Comparison of ENCODE assay signal across 15 cellular contexts in genomic region chr9:99076030-99076429, GRCh38. TPM values are rescaled to one million over a fixed set of nuclear protein-coding genes. Genes with fewer than 3 reads are reported as not detected.
DNase-seq lines count a peak whose midpoint lies in the region; ATAC-seq and TF ChIP-seq lines count a peak whose summit lies in the region.
"Had no signal": no experiment of that assay in that cellular context is flagged by ENCODE, and none has a peak within 500 bp of the region (broad histone marks: within the 10 kb centered on the region; RNA-seq: fewer than 3 reads in every experiment).

No MANE protein-coding gene starts in this region.

- H3K4me3 Mint-ChIP-seq in CD4-positive, CD25-positive, alpha-beta regulatory T cell = peak overlapping the region in 1 of 4 donors; percentile 52
- H3K4me3 Mint-ChIP-seq in CD4-positive, alpha-beta memory T cell = peak overlapping the region in 4 of 8 donors; percentile 1 to 81 (median 40)
- H3K4me3 Mint-ChIP-seq in activated CD8-positive, alpha-beta T cell treated with anti-CD3 and anti-CD28 coated beads, Interleukin-2, amount 10 ng/mL, durations not matched to agents 7 days and 5 days = no peak overlapping the region
- H3K4me3 Mint-ChIP-seq in naive thymus-derived CD4-positive, alpha-beta T cell = peak overlapping the region in 6 of 10 donors; percentile 13 to 72 (median 59)
- H3K4me3 Mint-ChIP-seq in H9 = no peak overlapping the region
- H3K4me3 Mint-ChIP-seq in glutamatergic neuron (ENCODE audit: unreplicated experiment) = no peak overlapping the region

- peak overlapping the region; percentile 24 to 72 (median 69) for H3K27ac Mint-ChIP-seq in CD4-positive, CD25-positive, alpha-beta regulatory T cell
- peak overlapping the region; percentile 1 to 93 (median 72) for H3K27ac Mint-ChIP-seq in CD4-positive, alpha-beta memory T cell
- peak overlapping the region; percentile 93 for H3K27ac Mint-ChIP-seq in activated CD8-positive, alpha-beta T cell treated with anti-CD3 and anti-CD28 coated beads, Interleukin-2, amount 10 ng/mL, durations not matched to agents 7 days and 5 days
- H3K27ac Mint-ChIP-seq in naive thymus-derived CD4-positive, alpha-beta T cell = peak overlapping the region in 8 of 9 donors; percentile 11 to 93 (median 80)
- H3K27ac Mint-ChIP-seq in H9 = no peak overlapping the region
- H3K27ac Mint-ChIP-seq in glutamatergic neuron (ENCODE audit: unreplicated experiment) = no peak overlapping the region

- POLR2A ChIA-PET in CD4-positive, alpha-beta memory T cell (lab: Charles Lee; ENCODE audit: partially characterized antibody) = interaction anchor here (0.9 to 7.2 kb wide), 10 partner anchors 17 to 49 kb away, joined by 3 to 58 read pairs (median 4); partner anchors contain the start of gene TGFBR1
- POLR2A ChIA-PET in activated CD8-positive, alpha-beta T cell treated with anti-CD3 and anti-CD28 coated beads, Interleukin-2, amount 10 ng/mL, durations not matched to agents 7 days and 5 days (lab: Charles Lee) = interaction anchor here (0.5 to 1.8 kb wide), 3 partner anchors 17 to 902 kb away, joined by 4 to 8 read pairs (median 4); partner anchors contain the start of gene TGFBR1
- POLR2A ChIA-PET in naive thymus-derived CD4-positive, alpha-beta T cell (lab: Charles Lee) = interaction anchor here (0.7 to 2.5 kb wide), 8 partner anchors 12 to 144 kb away, joined by 3 to 17 read pairs (median 4); no protein-coding TSS in a partner anchor

- H4K8ac ChIP-seq in H9 (replicated peaks; ENCODE audit: insufficient read length, low read depth, low read length) = no peak overlapping the region

- no peaks in the 10 kb centered on the region for H3K36me3 ChIP-seq in CD4-positive, CD25-positive, alpha-beta regulatory T cell (ENCODE audit: control insufficient read depth, insufficient read depth, low read length)
- H3K36me3 ChIP-seq in CD4-positive, alpha-beta memory T cell (ENCODE audit: insufficient read depth, low read length) = no peaks in the 10 kb centered on the region
- no peaks in the 10 kb centered on the region for H3K36me3 ChIP-seq in naive thymus-derived CD4-positive, alpha-beta T cell (ENCODE audit: control insufficient read depth in 2 of 3, insufficient read depth in 3 of 3, low read length in 3 of 3)
- H3K36me3 ChIP-seq: ascending aorta, tibial nerve had no signal

- H3K79me2 ChIP-seq in H9 (ENCODE audit: insufficient read depth, low read length) = no peaks in the 10 kb centered on the region

- no peak overlapping the region for H3K4me2 ChIP-seq in H9 (ENCODE audit: insufficient read depth, insufficient read length, low read length)

- no peak overlapping the region for H3K23ac ChIP-seq in H9 (ENCODE audit: insufficient read length, low read depth, low read length)

- no peak overlapping the region for H2BK20ac ChIP-seq in H9 (ENCODE audit: low read depth, low read length, poor library complexity, severe bottlenecking)

- no peak overlapping the region for H3K27ac ChIP-seq in CD4-positive, CD25-positive, alpha-beta regulatory T cell (ENCODE audit: insufficient read depth, low read length, poor library complexity, severe bottlenecking)
- H3K27ac ChIP-seq in CD4-positive, alpha-beta memory T cell (ENCODE audit: low read depth, low read length) = no peak overlapping the region
- H3K27ac ChIP-seq in naive thymus-derived CD4-positive, alpha-beta T cell (ENCODE audit: low read depth, low read length) = no peak overlapping the region
- no peak overlapping the region for H3K27ac ChIP-seq in H9 (ENCODE audit: insufficient read length, low read depth, low read length)

- no peak overlapping the region for H2BK12ac ChIP-seq in H9 (ENCODE audit: insufficient read length, low read depth, low read length)

- no peaks in the 10 kb centered on the region for H3K36me3 Mint-ChIP-seq in CD4-positive, CD25-positive, alpha-beta regulatory T cell
- H3K36me3 Mint-ChIP-seq in CD4-positive, alpha-beta memory T cell = no peaks in the 10 kb centered on the region
- peaks cover 7% of the 10 kb centered on the region for H3K36me3 Mint-ChIP-seq in activated CD8-positive, alpha-beta T cell treated with anti-CD3 and anti-CD28 coated beads, Interleukin-2, amount 10 ng/mL, durations not matched to agents 7 days and 5 days (ENCODE audit: low read depth)
- H3K36me3 Mint-ChIP-seq in naive thymus-derived CD4-positive, alpha-beta T cell = peaks cover 0 to 16% (median 0%) of the 10 kb centered on the region in 5 donors
- no peaks in the 10 kb centered on the region; a peak in 1 of 7 replicates for H3K36me3 Mint-ChIP-seq in H9 (ENCODE audit: insufficient read depth in 1 of 3, low read depth in 3 of 3)
- H3K36me3 Mint-ChIP-seq in glutamatergic neuron (ENCODE audit: unreplicated experiment) = no peaks in the 10 kb centered on the region

- H3K4me3 ChIP-seq in CD4-positive, CD25-positive, alpha-beta regulatory T cell (ENCODE audit: low read depth, low read length) = peak overlapping the region; percentile 56
- no peak overlapping the region for H3K4me3 ChIP-seq in CD4-positive, alpha-beta memory T cell (ENCODE audit: low read length in 2 of 2)
- H3K4me3 ChIP-seq in naive thymus-derived CD4-positive, alpha-beta T cell (ENCODE audit: low read length) = no peak overlapping the region
- H3K4me3 ChIP-seq: ascending aorta, tibial nerve had no signal

- H3K14ac ChIP-seq in H9 (ENCODE audit: insufficient read depth, low read length) = no peak overlapping the region

- peaks cover 0 to 1% (median 0%) of the 10 kb centered on the region in 7 donors for H3K9me3 Mint-ChIP-seq in CD4-positive, CD25-positive, alpha-beta regulatory T cell
- peaks cover 0 to 2% (median 0%) of the 10 kb centered on the region in 8 donors for H3K9me3 Mint-ChIP-seq in CD4-positive, alpha-beta memory T cell
- no peaks in the 10 kb centered on the region for H3K9me3 Mint-ChIP-seq in activated CD8-positive, alpha-beta T cell treated with anti-CD3 and anti-CD28 coated beads, Interleukin-2, amount 10 ng/mL, durations not matched to agents 7 days and 5 days (ENCODE audit: insufficient read depth)
- peaks cover 0 to 4% (median 0%) of the 10 kb centered on the region in 11 donors for H3K9me3 Mint-ChIP-seq in naive thymus-derived CD4-positive, alpha-beta T cell
- H3K9me3 Mint-ChIP-seq in H9 = peaks cover 0 to 3% of the 10 kb centered on the region in 2 experiments; a peak in 1 of 5 replicates
- peaks cover 2% of the 10 kb centered on the region for H3K9me3 Mint-ChIP-seq in glutamatergic neuron (ENCODE audit: unreplicated experiment)

- H3K27me3 Mint-ChIP-seq in CD4-positive, CD25-positive, alpha-beta regulatory T cell = no peaks in the 10 kb centered on the region
- no peaks in the 10 kb centered on the region for H3K27me3 Mint-ChIP-seq in CD4-positive, alpha-beta memory T cell
- no peaks in the 10 kb centered on the region for H3K27me3 Mint-ChIP-seq in activated CD8-positive, alpha-beta T cell treated with anti-CD3 and anti-CD28 coated beads, Interleukin-2, amount 10 ng/mL, durations not matched to agents 7 days and 5 days (ENCODE audit: low read depth)
- peaks cover 0 to 2% (median 0%) of the 10 kb centered on the region in 5 donors for H3K27me3 Mint-ChIP-seq in naive thymus-derived CD4-positive, alpha-beta T cell
- H3K27me3 Mint-ChIP-seq in H9 (ENCODE audit: low read depth) (no peaks in the 10 kb centered on the region), glutamatergic neuron (ENCODE audit: unreplicated experiment) (no peaks in the 10 kb centered on the region)

- no peak for ATAC-seq in CD4-positive, CD25-positive, alpha-beta regulatory T cell (ENCODE audit: low read depth in 2 of 2)
- peak; percentile 5 for ATAC-seq in activated CD8-positive, alpha-beta T cell treated with anti-CD3 and anti-CD28 coated beads, Interleukin-2, amount 10 ng/mL, durations not matched to agents 7 days and 5 days
- no peak for ATAC-seq in naive thymus-derived CD4-positive, alpha-beta T cell

- CTCF ChIA-PET in CD4-positive, alpha-beta memory T cell (lab: Charles Lee; ENCODE audit: partially characterized antibody) = interaction anchor here (1.0 to 1.8 kb wide), 8 partner anchors 17 to 77 kb away, joined by 3 to 11 read pairs (median 4); partner anchors contain the start of gene TGFBR1
- CTCF ChIA-PET in activated CD8-positive, alpha-beta T cell treated with anti-CD3 and anti-CD28 coated beads, Interleukin-2, amount 10 ng/mL, durations not matched to agents 7 days and 5 days (lab: Charles Lee) = interaction anchor here (1.7 to 2.6 kb wide), 4 partner anchors 17 to 65 kb away, joined by 6 to 12 read pairs (median 9); no protein-coding TSS in a partner anchor
- CTCF ChIA-PET in naive thymus-derived CD4-positive, alpha-beta T cell (lab: Charles Lee) = interaction anchor here (0.6 to 1.7 kb wide), 2 partner anchors 27 to 34 kb away, joined by 3 to 4 read pairs; no protein-coding TSS in a partner anchor

- H2AK5ac ChIP-seq in H9 (ENCODE audit: insufficient read length, low read length) = no peak overlapping the region

- no peak overlapping the region for H4K5ac ChIP-seq in H9 (ENCODE audit: insufficient read length, low read depth, low read length)

- H2AFZ ChIP-seq in H9 (ENCODE audit: low read length) = no peak overlapping the region

- H3K56ac ChIP-seq in H9 (ENCODE audit: insufficient read length, low read depth, low read length) = no peak overlapping the region

- H3K27me3 ChIP-seq in CD4-positive, CD25-positive, alpha-beta regulatory T cell (ENCODE audit: control insufficient read depth, insufficient read depth, low read length) = no peaks in the 10 kb centered on the region
- no peaks in the 10 kb centered on the region for H3K27me3 ChIP-seq in CD4-positive, alpha-beta memory T cell (ENCODE audit: insufficient read depth, low read length)
- no peaks in the 10 kb centered on the region for H3K27me3 ChIP-seq in naive thymus-derived CD4-positive, alpha-beta T cell (ENCODE audit: control insufficient read depth in 2 of 2, insufficient read depth in 2 of 2, low read length in 2 of 2)
- no peaks in the 10 kb centered on the region for H3K27me3 ChIP-seq in H9 (ENCODE audit: insufficient read depth, low read length)
- H3K27me3 ChIP-seq: ascending aorta, tibial nerve had no signal

- H3K23me2 ChIP-seq in H9 (ENCODE audit: insufficient read length, low read depth, low read length, poor library complexity, severe bottlenecking) = no peaks in the 10 kb centered on the region

- intact Hi-C loops in CD4-positive, alpha-beta memory T cell (cut with micrococcal nuclease) = loop anchor here (2.0 kb wide), 2 partner anchors 17 to 29 kb away; partner anchors contain the start of gene TGFBR1
- intact Hi-C loops in naive thymus-derived CD4-positive, alpha-beta T cell (cut with micrococcal nuclease) = loop anchor here (1.0 to 2.0 kb wide), 5 partner anchors 17 to 61 kb away; no protein-coding TSS in a partner anchor

- H3K79me1 ChIP-seq in H9 (ENCODE audit: insufficient read depth, low read depth, low read length, poor library complexity, severe bottlenecking) = no peaks in the 10 kb centered on the region

- peaks cover 25 to 61% (median 42%) of the 10 kb centered on the region in 4 donors for H3K4me1 Mint-ChIP-seq in CD4-positive, CD25-positive, alpha-beta regulatory T cell
- H3K4me1 Mint-ChIP-seq in CD4-positive, alpha-beta memory T cell = peaks cover 32 to 72% (median 49%) of the 10 kb centered on the region in 4 donors
- H3K4me1 Mint-ChIP-seq in activated CD8-positive, alpha-beta T cell treated with anti-CD3 and anti-CD28 coated beads, Interleukin-2, amount 10 ng/mL, durations not matched to agents 7 days and 5 days (ENCODE audit: low read depth) = peaks cover 53% of the 10 kb centered on the region
- peaks cover 39 to 81% (median 66%) of the 10 kb centered on the region in 7 donors for H3K4me1 Mint-ChIP-seq in naive thymus-derived CD4-positive, alpha-beta T cell
- peaks cover 4 to 7% of the 10 kb centered on the region in 2 experiments; a peak in 2 of 4 replicates for H3K4me1 Mint-ChIP-seq in H9
- peaks cover 7% of the 10 kb centered on the region for H3K4me1 Mint-ChIP-seq in glutamatergic neuron (ENCODE audit: low read depth, unreplicated experiment)

- no peak overlapping the region for H2BK15ac ChIP-seq in H9 (ENCODE audit: low read depth, low read length)

- no peaks in the 10 kb centered on the region for H4K20me1 ChIP-seq in H9 (ENCODE audit: control insufficient read depth, insufficient read depth, insufficient read length)

- no peak overlapping the region for H3T11ph ChIP-seq in H9 (ENCODE audit: low read length)

- no peaks in the 10 kb centered on the region for H3K9me3 ChIP-seq in CD4-positive, CD25-positive, alpha-beta regulatory T cell (ENCODE audit: control insufficient read depth in 2 of 2, low read length in 2 of 2)
- no peaks in the 10 kb centered on the region for H3K9me3 ChIP-seq in CD4-positive, alpha-beta memory T cell (ENCODE audit: control insufficient read depth in 1 of 2, low read length in 2 of 2)
- H3K9me3 ChIP-seq in naive thymus-derived CD4-positive, alpha-beta T cell (ENCODE audit: control insufficient read depth in 2 of 3, low read length in 3 of 3) = no peaks in the 10 kb centered on the region
- no peaks in the 10 kb centered on the region for H3K9me3 ChIP-seq in H9 (ENCODE audit: control insufficient read depth, low read depth, low read length)
- H3K9me3 ChIP-seq: ascending aorta, tibial nerve had no signal

- H2BK5ac ChIP-seq in H9 (ENCODE audit: insufficient read length, low read length) = no peak overlapping the region

- no CpG with 5 or more reads among the region's 4 CpGs for WGBS in H9 (ENCODE audit: extremely low coverage, insufficient read length, low lambda C conversion rate)

- H3K4ac ChIP-seq in H9 (ENCODE audit: low read depth, low read length) = no peak overlapping the region

- no peak for DNase-seq in CD4-positive, CD25-positive, alpha-beta regulatory T cell
- no peak for DNase-seq in CD4-positive, alpha-beta memory T cell
- no peak for DNase-seq in activated CD8-positive, alpha-beta T cell treated with anti-CD3 and anti-CD28 coated beads, Interleukin-2, amount 10 ng/mL, durations not matched to agents 7 days and 5 days
- no peak for DNase-seq in naive thymus-derived CD4-positive, alpha-beta T cell
- no peak for DNase-seq in H9
- DNase-seq in inferior parietal cortex (ENCODE audit: extremely low spot score) = no peak
- DNase-seq in glutamatergic neuron = no peak
- DNase-seq: activated gamma-delta T cell, Calu3, NCI-H1436, NCI-H2171, NCI-H748 treated with DMSO at 0.1 percent for 48 hours, SHP77 had no signal

- TF ChIP-seq CTCF in H9 (conservative IDR thresholded peaks at IDR 0.05) = no peak
- no peak for TF ChIP-seq CTCF in glutamatergic neuron (IDR thresholded peaks at IDR 0.05; ENCODE audit: partially characterized antibody, unreplicated experiment)

- H3K4me1 ChIP-seq in CD4-positive, CD25-positive, alpha-beta regulatory T cell (ENCODE audit: control insufficient read depth, insufficient read depth, low read length, poor library complexity, severe bottlenecking) = peaks cover 19% of the 10 kb centered on the region
- peaks cover 36% of the 10 kb centered on the region for H3K4me1 ChIP-seq in CD4-positive, alpha-beta memory T cell (ENCODE audit: insufficient read depth, low read length)
- H3K4me1 ChIP-seq in naive thymus-derived CD4-positive, alpha-beta T cell (ENCODE audit: control insufficient read depth in 2 of 2, insufficient read depth in 2 of 2, low read length in 2 of 2) = peaks cover 17 to 26% of the 10 kb centered on the region in 2 donors
- no peaks in the 10 kb centered on the region for H3K4me1 ChIP-seq in H9 (ENCODE audit: insufficient read depth, low read length)

- no peak overlapping the region for H3K9ac ChIP-seq in H9 (ENCODE audit: extremely low read depth, insufficient read length, low read length)

- H3K18ac ChIP-seq in H9 (ENCODE audit: insufficient read length, low read depth, low read length) = no peak overlapping the region

- no peak overlapping the region for H2BK120ac ChIP-seq in H9 (ENCODE audit: low read depth, low read length, poor library complexity, severe bottlenecking)

- H4K91ac ChIP-seq in H9 (ENCODE audit: insufficient read length, low read depth, low read length) = no peak overlapping the region

RNA-seq across cellular contexts. Expression of gene TGFBR1, which starts 28.9 kb away (rescaled TPM):
- 24.9 TPM for total RNA-seq in CD4-positive, CD25-positive, alpha-beta regulatory T cell
- 10 to 100 TPM; 18.0 to 27.0 (median 18.9) TPM for polyA plus RNA-seq in CD4-positive, CD25-positive, alpha-beta regulatory T cell
- total RNA-seq in CD4-positive, alpha-beta memory T cell = 10 to 100 TPM; 26.4 to 27.4 TPM
- 10 to 100 TPM; 19.1 to 21.4 TPM for polyA plus RNA-seq in CD4-positive, alpha-beta memory T cell
- total RNA-seq in activated CD8-positive, alpha-beta T cell treated with anti-CD3 and anti-CD28 coated beads, Interleukin-2, amount 10 ng/mL, durations not matched to agents 7 days and 5 days = 10 to 100 TPM; 90.1 to 90.9 TPM
- 10 to 100 TPM; 20.6 to 95.5 (median 29.5) TPM for total RNA-seq in naive thymus-derived CD4-positive, alpha-beta T cell
- polyA plus RNA-seq in naive thymus-derived CD4-positive, alpha-beta T cell = 10 to 100 TPM; 18.3 to 22.0 TPM
- 48.6 and 59.3 TPM in 2 replicates for total RNA-seq in H9 (2021)
- total RNA-seq in glutamatergic neuron (ENCODE audit: unreplicated experiment) = 207 TPM

Comparison
In these comparisons a context has a peak if more than half of its experiments do, and no peak if none do; other contexts are left out.
1. H3K27ac Mint-ChIP-seq: peak in CD4-positive, CD25-positive, alpha-beta regulatory T cell (3 of 3), CD4-positive, alpha-beta memory T cell (7 of 7), activated CD8-positive, alpha-beta T cell treated with anti-CD3 and anti-CD28 coated beads, Interleukin-2, amount 10 ng/mL, durations not matched to agents 7 days and 5 days (single experiment) and naive thymus-derived CD4-positive, alpha-beta T cell (8 of 9); none in H9 (0 of 3) and glutamatergic neuron (single experiment).
2. H3K4me3 Mint-ChIP-seq: peak in naive thymus-derived CD4-positive, alpha-beta T cell (6 of 10); none in activated CD8-positive, alpha-beta T cell treated with anti-CD3 and anti-CD28 coated beads, Interleukin-2, amount 10 ng/mL, durations not matched to agents 7 days and 5 days (single experiment), H9 (0 of 2) and glutamatergic neuron (single experiment).